ENCODE assay signal across 17 cellular contexts in the genomic region with DNA sequence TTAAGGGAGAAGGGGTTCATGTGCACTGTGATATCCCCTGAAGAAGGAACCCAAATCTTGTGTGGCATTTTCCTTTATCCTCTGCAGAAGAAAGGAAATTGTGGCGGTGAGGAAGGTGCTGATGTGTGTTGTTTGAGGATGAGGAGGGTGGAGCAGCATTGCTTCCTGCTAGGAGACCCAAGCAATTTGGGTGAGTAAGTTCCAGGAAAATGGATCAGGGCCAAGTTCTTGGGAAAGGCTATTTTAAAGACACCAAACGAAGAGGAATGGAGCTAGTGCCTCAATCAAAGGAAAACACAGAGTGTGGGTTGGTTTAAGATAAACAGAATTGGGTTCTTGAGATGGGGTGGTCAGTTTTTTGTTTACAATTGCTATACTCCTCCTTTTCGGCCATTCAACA.
DNase-seq lines count a peak whose midpoint lies in the region; FAIRE-seq and TF ChIP-seq lines count a peak whose summit lies in the region.
"Had no signal": no experiment of that assay in that cellular context is flagged by ENCODE, and none has a peak within 500 bp of the region (broad histone marks: within the 10 kb centered on the region; RNA-seq: fewer than 3 reads in every experiment).

No MANE protein-coding gene starts in this region.

- WGBS in endodermal cell (ENCODE audit: insufficient coverage in 1 of 2, insufficient read length in 1 of 2), 2 experiments = 84 to 89% methylated on average over 2 to 3 of the region's 3 CpGs
- 41 to 57% methylated on average over 3 of the region's 3 CpGs for WGBS in sigmoid colon, 2 donors

- TF ChIP-seq EP300 in sigmoid colon (IDR thresholded peaks at IDR 0.05) = no peak

- H3K9me3 ChIP-seq in endodermal cell (ENCODE audit: control insufficient read depth, low read length) (peaks cover 26% of the 10 kb centered on the region), sigmoid colon (peaks cover 0 to 2% (median 0%) of the 10 kb centered on the region in 4 donors)
- H3K9me3 ChIP-seq: A549, BE2C had no signal

- peaks cover 23% of the 10 kb centered on the region for H3K9me3 Mint-ChIP-seq in endodermal cell

- no peak overlapping the region for H3K4me3 Mint-ChIP-seq in endodermal cell
- H3K4me3 Mint-ChIP-seq: CD4-positive, alpha-beta memory T cell; IgD-negative memory B cell had no signal

- POLR2A ChIA-PET in RWPE1 (lab: Yijun Ruan, JAX; ENCODE audit: low non-redundant PET) = no interaction called here

- H3K4me1 Mint-ChIP-seq in endodermal cell = no peaks in the 10 kb centered on the region
- H3K4me1 Mint-ChIP-seq: CD4-positive, alpha-beta memory T cell; IgD-negative memory B cell had no signal

- no peak for TF ChIP-seq POLR2A in sigmoid colon (IDR thresholded peaks at IDR 0.05)

- H3K36me3 Mint-ChIP-seq in endodermal cell (ENCODE audit: low read depth) = peaks cover 6% of the 10 kb centered on the region
- H3K36me3 Mint-ChIP-seq: CD4-positive, alpha-beta memory T cell; IgD-negative memory B cell had no signal

- TF ChIP-seq CTCF in RWPE1 (conservative IDR thresholded peaks at IDR 0.05; ENCODE audit: low read depth) (no peak), epithelial cell of esophagus (IDR thresholded peaks at IDR 0.05; ENCODE audit: insufficient read depth, low read depth, low read length, missing control alignments) (no peak), endodermal cell (conservative IDR thresholded peaks at IDR 0.05) (no peak), sigmoid colon (IDR thresholded peaks at IDR 0.05) (no peak)

- H3K36me3 ChIP-seq in endodermal cell (ENCODE audit: control insufficient read depth, insufficient read depth, low read length) (no peaks in the 10 kb centered on the region), sigmoid colon (no peaks in the 10 kb centered on the region)
- H3K36me3 ChIP-seq: BE2C had no signal

- no peak for FAIRE-seq in urothelium cell line (lab: Jason Lieb, UNC)
- FAIRE-seq: A549, GM12892 had no signal

- H3K27me3 ChIP-seq in endodermal cell (ENCODE audit: control insufficient read depth, insufficient read depth, low read length, poor library complexity, severe bottlenecking) (no peaks in the 10 kb centered on the region), sigmoid colon (no peaks in the 10 kb centered on the region)
- H3K27me3 ChIP-seq: BE2C had no signal

- no peaks in the 10 kb centered on the region for H3K27me3 Mint-ChIP-seq in endodermal cell (ENCODE audit: insufficient read depth)

- DNase-seq in HT-29 (ENCODE audit: low spot score) = peak; percentile 22
- peak; percentile 20 for DNase-seq in RWPE1 (ENCODE audit: low spot score)
- DNase-seq in epithelial cell of esophagus (ENCODE audit: low read depth) = peak; percentile 68
- peak; percentile 13 for DNase-seq in urothelium cell line (ENCODE audit: low spot score)
- DNase-seq in endodermal cell = no peak
- DNase-seq in sigmoid colon = no peak
- DNase-seq in cerebellar nuclear complex (lab: John Stamatoyannopoulos, UW) = no peak
- DNase-seq: BE2C; CD4-positive, alpha-beta memory T cell; DMS79; EL; GDM1; GOT3 had no signal

- H3K9ac ChIP-seq in endodermal cell (ENCODE audit: extremely low read depth, low read length, poor library complexity, severe bottlenecking) = no peak overlapping the region

- H3K4me1 ChIP-seq in endodermal cell (ENCODE audit: control insufficient read depth, insufficient read depth, low read length) = no peaks in the 10 kb centered on the region
- no peaks in the 10 kb centered on the region for H3K4me1 ChIP-seq in sigmoid colon
- H3K4me1 ChIP-seq: A549, BE2C had no signal

- H3K4me3 ChIP-seq in epithelial cell of esophagus (ENCODE audit: low read length) = no peak overlapping the region
- H3K4me3 ChIP-seq in endodermal cell (ENCODE audit: low read length) = no peak overlapping the region
- no peak overlapping the region for H3K4me3 ChIP-seq in sigmoid colon
- H3K4me3 ChIP-seq: A549 had no signal

- CTCF ChIA-PET in RWPE1 (lab: Yijun Ruan, JAX) = no interaction called here

- H3K27ac ChIP-seq in RWPE1 (no peak overlapping the region), endodermal cell (ENCODE audit: low read depth, low read length) (no peak overlapping the region), sigmoid colon (no peak overlapping the region)
- H3K27ac ChIP-seq: A549, C4-2B had no signal

- intact Hi-C loops in sigmoid colon (cut with DNase I) = no loop called here

- no peak overlapping the region for H3K27ac Mint-ChIP-seq in endodermal cell
- H3K27ac Mint-ChIP-seq: CD4-positive, alpha-beta memory T cell; IgD-negative memory B cell had no signal

Comparison
In these comparisons a context has a peak if more than half of its experiments do, and no peak if none do; other contexts are left out.
1. DNase-seq: peak in HT-29 (single experiment), RWPE1 (single experiment), epithelial cell of esophagus (single experiment) and urothelium cell line (single experiment); none in endodermal cell (single experiment), sigmoid colon (single experiment) and cerebellar nuclear complex (0 of 2).